In the genomic region with DNA sequence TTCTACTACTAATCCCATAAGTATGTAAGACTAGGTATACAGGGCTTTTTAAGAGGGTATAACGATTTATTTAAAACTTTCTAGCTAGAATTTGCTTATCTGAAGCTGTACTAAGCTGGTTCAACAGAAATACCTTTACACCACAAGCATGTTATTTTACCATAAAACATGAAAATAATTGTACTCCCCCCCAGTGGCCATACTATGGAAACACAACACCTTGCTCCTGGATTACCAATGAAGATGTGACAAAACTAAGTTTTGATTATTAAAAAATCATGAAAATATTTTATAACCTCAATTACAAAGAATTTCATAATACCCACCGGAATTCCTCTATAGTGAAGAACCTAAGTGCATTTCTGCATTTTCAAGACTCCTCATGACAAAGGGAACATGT, we compare ENCODE assay signal across 8 cellular contexts. TPM values are rescaled to one million over a fixed set of nuclear protein-coding genes. Genes with fewer than 3 reads are reported as not detected.
DNase-seq lines count a peak whose midpoint lies in the region; ATAC-seq and TF ChIP-seq lines count a peak whose summit lies in the region.

No MANE protein-coding gene starts in this region.

- peak; percentile 58 to 60 for DNase-seq in lung microvascular endothelial cell (ENCODE audit: low read depth in 2 of 2)
- DNase-seq in NCI-H2081 treated with DMSO at 0.1 percent for 48 hours (lab: John Stamatoyannopoulos, UW): no peak
- no peak for DNase-seq in AG08396 (ENCODE audit: low spot score)
- no peak for DNase-seq in NCI-H1694 treated with DMSO at 0.1 percent for 48 hours (lab: John Stamatoyannopoulos, UW)

- H3K27ac Mint-ChIP-seq in activated T-helper 17 cell treated with anti-CD3 and anti-CD28 coated beads, Interleukin-2, amount 50 U/mL, for 72 hours: no peak overlapping the region

- peaks cover 50% of the 10 kb centered on the region for H3K36me3 Mint-ChIP-seq in activated T-helper 17 cell treated with anti-CD3 and anti-CD28 coated beads, Interleukin-2, amount 50 U/mL, for 72 hours (ENCODE audit: low read depth)

- H3K9me3 Mint-ChIP-seq in activated T-helper 17 cell treated with anti-CD3 and anti-CD28 coated beads, Interleukin-2, amount 50 U/mL, for 72 hours: no peaks in the 10 kb centered on the region

- peak; percentile 34; the same call in 1 of the 2 replicates for TF ChIP-seq CTCF in GM12874 (IDR thresholded peaks at IDR 0.05; ENCODE audit: insufficient read depth, low read depth, low read length)

- peak overlapping the region; percentile 81 for H3K4me3 Mint-ChIP-seq in activated T-helper 17 cell treated with anti-CD3 and anti-CD28 coated beads, Interleukin-2, amount 50 U/mL, for 72 hours

- peaks cover 31% of the 10 kb centered on the region for H3K4me1 Mint-ChIP-seq in activated T-helper 17 cell treated with anti-CD3 and anti-CD28 coated beads, Interleukin-2, amount 50 U/mL, for 72 hours

- ATAC-seq in HG03103 (IDR thresholded peaks at IDR 0.05; ENCODE audit: low read depth, unreplicated experiment) (peak; percentile 44), HG02763 (IDR thresholded peaks at IDR 0.05; ENCODE audit: unreplicated experiment) (no peak)
- peak; percentile 30 for ATAC-seq in activated T-helper 17 cell treated with anti-CD3 and anti-CD28 coated beads, Interleukin-2, amount 50 U/mL, for 72 hours (replicated peaks)

- H3K27me3 Mint-ChIP-seq in activated T-helper 17 cell treated with anti-CD3 and anti-CD28 coated beads, Interleukin-2, amount 50 U/mL, for 72 hours: no peaks in the 10 kb centered on the region

RNA-seq across cellular contexts. Expression of a gene that starts 27.3 kb away (rescaled TPM):
- total RNA-seq in activated T-helper 17 cell treated with anti-CD3 and anti-CD28 coated beads, Interleukin-2, amount 50 U/mL, for 72 hours: 10 to 100 TPM; 45.8 to 78.1 TPM
- total RNA-seq in lung microvascular endothelial cell: 18.1 and 34.3 TPM in 2 replicates

Comparison
In these comparisons a context has a peak if more than half of its experiments do, and no peak if none do; other contexts are left out.
1. DNase-seq: peak in lung microvascular endothelial cell (2 of 2); none in NCI-H2081 treated with DMSO at 0.1 percent for 48 hours (single experiment), AG08396 (single experiment) and NCI-H1694 treated with DMSO at 0.1 percent for 48 hours (single experiment).